8 cellular contexts compared by ENCODE assay signal in genomic region chr15:42973114-42973513, GRCh38.
"Had no signal": no experiment of that assay in that cellular context is flagged by ENCODE, and none has a peak within 500 bp of the region (broad histone marks: within the 10 kb centered on the region; RNA-seq: fewer than 3 reads in every experiment).

No MANE protein-coding gene starts in this region.

- H3K4me3 ChIP-seq: GM23338, K562 had no signal

- ATAC-seq: GM23338, K562 had no signal

- H3K27ac ChIP-seq: HL-60 had no signal

- DNase-seq: H9, HCEC 1CT, IMR-90 had no signal

- H3K4me2 ChIP-seq: GM23338 had no signal

- H2AFZ ChIP-seq: GM23338 had no signal

- FAIRE-seq: H1, H54, K562 had no signal
